ENCODE assay signal across 1 cellular context in genomic region chr10:133156674-133157579, GRCh38.
A peak's percentile ranks its signal among the peaks of the same experiment; 100 is the strongest.
TF ChIP-seq lines count a peak whose summit lies in the region.

No MANE protein-coding gene starts in this region.

TF ChIP-seq in HepG2, 621 proteins besides CTCF, POLR2A, EP300 and RAD21 (continued from another document):
- peak; percentile 47; the same call in 1 of the 2 replicates for TF ChIP-seq ZNF646 (CRISPR knock-in tag; IDR thresholded peaks at IDR 0.05)
- TF ChIP-seq KDM2A (CRISPR knock-in tag; IDR thresholded peaks at IDR 0.05; ENCODE audit: borderline replicate concordance, low read depth) = no peak
- no peak for TF ChIP-seq SOX6 (IDR thresholded peaks at IDR 0.05)
- no peak for TF ChIP-seq SOX6 (CRISPR knock-in tag; IDR thresholded peaks at IDR 0.05)
